Comparison of ENCODE assay signal across 8 cellular contexts in genomic region chr10:90862908-90863514, GRCh38. TPM values are rescaled to one million over a fixed set of nuclear protein-coding genes. Genes with fewer than 3 reads are reported as not detected.
DNase-seq lines count a peak whose midpoint lies in the region; ATAC-seq and TF ChIP-seq lines count a peak whose summit lies in the region.

No MANE protein-coding gene starts in this region.

- no peak overlapping the region for H3K23ac ChIP-seq in mesenchymal stem cell (ENCODE audit: low read length in 2 of 2)

- CTCF ChIA-PET in CD4-positive, alpha-beta memory T cell (lab: Charles Lee; ENCODE audit: partially characterized antibody): interaction anchor here (1.1 to 2.3 kb wide), 7 partner anchors 10 to 1072 kb away, joined by 3 to 10 read pairs (median 3); partner anchors contain the start of gene RPP30
- CTCF ChIA-PET in activated CD4-positive, alpha-beta memory T cell treated with anti-CD3 and anti-CD28 coated beads, Interleukin-2, amount 10 ng/mL, durations not matched to agents 7 days and 5 days (lab: Charles Lee): interaction anchor here (0.8 to 1.5 kb wide), 5 partner anchors 9 to 112 kb away, joined by 3 to 4 read pairs (median 3); no protein-coding TSS in a partner anchor

- no peak overlapping the region for H3K4me2 ChIP-seq in mesenchymal stem cell (ENCODE audit: low read length, poor library complexity, severe bottlenecking)

- H4K8ac ChIP-seq in mesenchymal stem cell (ENCODE audit: low read length): no peak overlapping the region

- H2AFZ ChIP-seq in mesenchymal stem cell (ENCODE audit: low read depth, low read length): no peak overlapping the region

- H3K4me3 ChIP-seq in CD4-positive, alpha-beta memory T cell (ENCODE audit: low read length in 2 of 2): no peak overlapping the region
- no peak overlapping the region for H3K4me3 ChIP-seq in body of pancreas
- H3K4me3 ChIP-seq in mesenchymal stem cell (ENCODE audit: insufficient read depth in 1 of 2, low read depth in 1 of 2, low read length in 2 of 2): no peak overlapping the region

- no peak overlapping the region for H3K14ac ChIP-seq in mesenchymal stem cell (ENCODE audit: low read length in 2 of 2)

- H3K4me1 ChIP-seq in CD4-positive, alpha-beta memory T cell (ENCODE audit: insufficient read depth, low read length): no peaks in the 10 kb centered on the region
- peaks cover 5% of the 10 kb centered on the region for H3K4me1 ChIP-seq in body of pancreas
- no peaks in the 10 kb centered on the region for H3K4me1 ChIP-seq in mesenchymal stem cell (ENCODE audit: control insufficient read depth, insufficient read depth, low read depth, low read length)

- H3K36me3 Mint-ChIP-seq in CD4-positive, alpha-beta memory T cell: peaks cover 0 to 1% of the 10 kb centered on the region in 2 donors
- H3K36me3 Mint-ChIP-seq in activated CD4-positive, alpha-beta memory T cell treated with anti-CD3 and anti-CD28 coated beads, Interleukin-2, amount 10 ng/mL, durations not matched to agents 7 days and 5 days (ENCODE audit: low read depth): no peaks in the 10 kb centered on the region

- H3K27ac ChIP-seq in CD4-positive, alpha-beta memory T cell (ENCODE audit: low read depth, low read length): no peak overlapping the region
- H3K27ac ChIP-seq in body of pancreas: no peak overlapping the region
- no peak overlapping the region for H3K27ac ChIP-seq in mesenchymal stem cell (ENCODE audit: low read length, poor library complexity, severe bottlenecking)

- no peak for ATAC-seq in body of pancreas
- no peak for ATAC-seq in GM18498 (IDR thresholded peaks at IDR 0.05; ENCODE audit: unreplicated experiment)

- no peak overlapping the region for H4K91ac ChIP-seq in mesenchymal stem cell (ENCODE audit: low read length)

- no peak overlapping the region for H3K27ac Mint-ChIP-seq in CD4-positive, alpha-beta memory T cell
- no peak overlapping the region for H3K27ac Mint-ChIP-seq in activated CD4-positive, alpha-beta memory T cell treated with anti-CD3 and anti-CD28 coated beads, Interleukin-2, amount 10 ng/mL, durations not matched to agents 7 days and 5 days

- no peak overlapping the region for H3K18ac ChIP-seq in mesenchymal stem cell (ENCODE audit: low read depth in 1 of 2, low read length in 2 of 2)

- no peak overlapping the region for H2BK15ac ChIP-seq in mesenchymal stem cell (ENCODE audit: low read depth, poor library complexity, severe bottlenecking)

- intact Hi-C loops in CD4-positive, alpha-beta memory T cell (cut with micrococcal nuclease): loop anchor here (1.0 kb wide), 2 partner anchors 112 to 1070 kb away; no protein-coding TSS in a partner anchor
- intact Hi-C loops in body of pancreas (cut with DNase I): no loop called here
- intact Hi-C loops in cardiac septum (cut with DNase I): loop anchor here (5.0 to 10.0 kb wide), 2 partner anchors 111 to 1068 kb away; no protein-coding TSS in a partner anchor

- H2AK5ac ChIP-seq in mesenchymal stem cell (ENCODE audit: low read length, severe bottlenecking): no peak overlapping the region

- H3K9ac ChIP-seq in mesenchymal stem cell (ENCODE audit: low read length): no peak overlapping the region

- H3K79me1 ChIP-seq in mesenchymal stem cell (replicated peaks; ENCODE audit: low read length, poor library complexity, severe bottlenecking): no peaks in the 10 kb centered on the region

- peaks cover 15% of the 10 kb centered on the region for H3K27me3 ChIP-seq in CD4-positive, alpha-beta memory T cell (ENCODE audit: insufficient read depth, low read length)
- no peaks in the 10 kb centered on the region for H3K27me3 ChIP-seq in body of pancreas
- H3K27me3 ChIP-seq in mesenchymal stem cell (ENCODE audit: control insufficient read depth in 1 of 2, insufficient read depth in 1 of 2, low read length in 2 of 2): peaks cover 6 to 18% of the 10 kb centered on the region in 2 experiments

- no peaks in the 10 kb centered on the region for H3K9me3 ChIP-seq in CD4-positive, alpha-beta memory T cell (ENCODE audit: control insufficient read depth in 1 of 2, low read length in 2 of 2)
- H3K9me3 ChIP-seq in body of pancreas (no peaks in the 10 kb centered on the region), mesenchymal stem cell (ENCODE audit: control insufficient read depth, low read length) (no peaks in the 10 kb centered on the region)

- TF ChIP-seq CTCF in body of pancreas (IDR thresholded peaks at IDR 0.05): peak; percentile 26 to 67 (median 57)

- H2BK120ac ChIP-seq in mesenchymal stem cell (ENCODE audit: low read depth, low read length): no peak overlapping the region

- H2BK12ac ChIP-seq in mesenchymal stem cell (ENCODE audit: low read length in 2 of 2): no peak overlapping the region

- no peak overlapping the region for H3K4ac ChIP-seq in mesenchymal stem cell (ENCODE audit: low read depth in 1 of 2, low read length in 2 of 2)

- H3K36me3 ChIP-seq in CD4-positive, alpha-beta memory T cell (ENCODE audit: insufficient read depth, low read length): no peaks in the 10 kb centered on the region
- H3K36me3 ChIP-seq in body of pancreas (replicated peaks in 1 of 2; ENCODE audit: insufficient read depth in 1 of 2, low read depth in 2 of 2): no peaks in the 10 kb centered on the region
- no peaks in the 10 kb centered on the region for H3K36me3 ChIP-seq in mesenchymal stem cell (ENCODE audit: control insufficient read depth in 1 of 2, insufficient read depth in 2 of 2, low read depth in 1 of 2, low read length in 2 of 2)

- H3K4me1 Mint-ChIP-seq in CD4-positive, alpha-beta memory T cell: peaks cover 0 to 6% (median 3%) of the 10 kb centered on the region in 4 donors
- H3K4me1 Mint-ChIP-seq in activated CD4-positive, alpha-beta memory T cell treated with anti-CD3 and anti-CD28 coated beads, Interleukin-2, amount 10 ng/mL, durations not matched to agents 7 days and 5 days: peaks cover 15% of the 10 kb centered on the region

- peak in 3 of 5 donors; percentile 10 to 26 (median 14) for DNase-seq in CD4-positive, alpha-beta memory T cell
- DNase-seq in HT1080 (ENCODE audit: low read depth) (peak; percentile 50), body of pancreas (no peak), mesenchymal stem cell (peak; percentile 50), cardiac septum (ENCODE audit: low spot score) (no peak)
- DNase-seq in activated effector memory CD4-positive, alpha-beta T cell treated with Interleukin-2 at 50 U/mL for 16 hours: no peak
- no peak for DNase-seq in activated CD4-positive, alpha-beta memory T cell treated with anti-CD3 and anti-CD28 coated beads, Interleukin-2, amount 10 ng/mL, durations not matched to agents 7 days and 5 days

- no peak overlapping the region for H2BK5ac ChIP-seq in mesenchymal stem cell (ENCODE audit: low read depth, low read length, poor library complexity, severe bottlenecking)

- H3K9me3 Mint-ChIP-seq in CD4-positive, alpha-beta memory T cell: no peaks in the 10 kb centered on the region
- H3K9me3 Mint-ChIP-seq in activated CD4-positive, alpha-beta memory T cell treated with anti-CD3 and anti-CD28 coated beads, Interleukin-2, amount 10 ng/mL, durations not matched to agents 7 days and 5 days: no peaks in the 10 kb centered on the region

- WGBS in body of pancreas, 2 donors: 8 to 24% methylated on average over 2 of the region's 2 CpGs
- WGBS in mesenchymal stem cell: 71% methylated on average over 2 of the region's 2 CpGs

- TF ChIP-seq POLR2A in body of pancreas (IDR thresholded peaks at IDR 0.05): no peak

- H3K4me3 Mint-ChIP-seq in CD4-positive, alpha-beta memory T cell: no peak overlapping the region
- no peak overlapping the region for H3K4me3 Mint-ChIP-seq in activated CD4-positive, alpha-beta memory T cell treated with anti-CD3 and anti-CD28 coated beads, Interleukin-2, amount 10 ng/mL, durations not matched to agents 7 days and 5 days

- peaks cover 21 to 29% of the 10 kb centered on the region in 2 donors for H3K27me3 Mint-ChIP-seq in CD4-positive, alpha-beta memory T cell
- H3K27me3 Mint-ChIP-seq in activated CD4-positive, alpha-beta memory T cell treated with anti-CD3 and anti-CD28 coated beads, Interleukin-2, amount 10 ng/mL, durations not matched to agents 7 days and 5 days: peaks cover 70% of the 10 kb centered on the region

- POLR2A ChIA-PET in CD4-positive, alpha-beta memory T cell (lab: Charles Lee; ENCODE audit: partially characterized antibody): no interaction called here
- POLR2A ChIA-PET in activated CD4-positive, alpha-beta memory T cell treated with anti-CD3 and anti-CD28 coated beads, Interleukin-2, amount 10 ng/mL, durations not matched to agents 7 days and 5 days (lab: Charles Lee): interaction anchor here (1.1 kb wide), 1 partner anchor 10 kb away, joined by 5 read pairs; no protein-coding TSS in a partner anchor

RNA-seq across cellular contexts. Expression of gene HTR7, which starts 5.2 kb away (rescaled TPM):
- total RNA-seq in CD4-positive, alpha-beta memory T cell: not detected
- not detected for polyA plus RNA-seq in CD4-positive, alpha-beta memory T cell
- total RNA-seq in HT1080 (2014; rRNA removed; shearing (Covaris generic)): 16.8 and 19.4 TPM in 2 replicates
- polyA plus RNA-seq in HT1080 (2015; cell fraction: cytosol; rRNA removed): 16.3 and 20.4 TPM in 2 replicates
- 10.1 and 11.3 TPM in 2 replicates for polyA plus RNA-seq in HT1080 (2015; cell fraction: nucleus; rRNA removed)
- total RNA-seq in body of pancreas: not detected
- 1.3 TPM for polyA plus RNA-seq in mesenchymal stem cell (2013, experiment 1 of 2)
- polyA plus RNA-seq in mesenchymal stem cell (2013, experiment 2 of 2): 1.2 TPM
- under 1 TPM in 1 of 2 experiments, not detected in 1; 0.08 TPM for total RNA-seq in activated CD4-positive, alpha-beta memory T cell treated with anti-CD3 and anti-CD28 coated beads, Interleukin-2, amount 10 ng/mL, durations not matched to agents 7 days and 5 days
- total RNA-seq in cardiac septum: 0.16 TPM

RNA-seq across cellular contexts. Expression of gene RPP30, which starts 8.8 kb away (rescaled TPM):
- total RNA-seq in CD4-positive, alpha-beta memory T cell: 10 to 100 TPM; 32.3 to 33.2 TPM
- 10 to 100 TPM; 37.1 to 54.5 TPM for polyA plus RNA-seq in CD4-positive, alpha-beta memory T cell
- 90.6 and 100 TPM in 2 replicates for total RNA-seq in HT1080 (2014; rRNA removed; shearing (Covaris generic))
- polyA plus RNA-seq in HT1080 (2015; cell fraction: cytosol; rRNA removed): 53.6 and 54.9 TPM in 2 replicates
- 73.7 and 74.7 TPM in 2 replicates for polyA plus RNA-seq in HT1080 (2015; cell fraction: nucleus; rRNA removed)
- total RNA-seq in body of pancreas: 10 to 100 TPM; 13.5 to 22.8 TPM
- 40.3 TPM for polyA plus RNA-seq in mesenchymal stem cell (2013, experiment 1 of 2)
- polyA plus RNA-seq in mesenchymal stem cell (2013, experiment 2 of 2): 41.5 TPM
- 10 to 100 TPM; 45.5 to 53.9 TPM for total RNA-seq in activated CD4-positive, alpha-beta memory T cell treated with anti-CD3 and anti-CD28 coated beads, Interleukin-2, amount 10 ng/mL, durations not matched to agents 7 days and 5 days
- 24.9 TPM for total RNA-seq in cardiac septum

RNA-seq across cellular contexts. Expression of gene ANKRD1, which starts 57.9 kb away (rescaled TPM):
- total RNA-seq in CD4-positive, alpha-beta memory T cell: not detected
- polyA plus RNA-seq in CD4-positive, alpha-beta memory T cell: not detected
- 75.3 and 102 TPM in 2 replicates for total RNA-seq in HT1080 (2014; rRNA removed; shearing (Covaris generic))
- polyA plus RNA-seq in HT1080 (2015; cell fraction: cytosol; rRNA removed): 131 and 135 TPM in 2 replicates
- 142 and 160 TPM in 2 replicates for polyA plus RNA-seq in HT1080 (2015; cell fraction: nucleus; rRNA removed)
- total RNA-seq in body of pancreas (1 to 10 TPM in 1 of 2 donors, under 1 TPM in 1; 0.52 to 4.3 TPM), cardiac septum (8,251 TPM)
- 70.3 TPM for polyA plus RNA-seq in mesenchymal stem cell (2013, experiment 1 of 2)
- 68.3 TPM for polyA plus RNA-seq in mesenchymal stem cell (2013, experiment 2 of 2)
- not detected for total RNA-seq in activated CD4-positive, alpha-beta memory T cell treated with anti-CD3 and anti-CD28 coated beads, Interleukin-2, amount 10 ng/mL, durations not matched to agents 7 days and 5 days

Comparison
In these comparisons a context has a peak if more than half of its experiments do, and no peak if none do; other contexts are left out.
1. DNase-seq: peak in CD4-positive, alpha-beta memory T cell (3 of 5), HT1080 (single experiment) and mesenchymal stem cell (single experiment); none in body of pancreas (0 of 4), activated effector memory CD4-positive, alpha-beta T cell treated with Interleukin-2 at 50 U/mL for 16 hours (single experiment), activated CD4-positive, alpha-beta memory T cell treated with anti-CD3 and anti-CD28 coated beads, Interleukin-2, amount 10 ng/mL, durations not matched to agents 7 days and 5 days (single experiment) and cardiac septum (single experiment).
2. RNA of gene HTR7, which starts 5.2 kb away (total RNA-seq): 16.8 to 19.4 TPM in HT1080; 0.16 TPM in cardiac septum (single experiment), 0.08 TPM in activated CD4-positive, alpha-beta memory T cell treated with anti-CD3 and anti-CD28 coated beads, Interleukin-2, amount 10 ng/mL, durations not matched to agents 7 days and 5 days, not detected in CD4-positive, alpha-beta memory T cell and not detected in body of pancreas; every median in the first group is over 10 times any median in the second.
3. RNA of gene ANKRD1, which starts 57.9 kb away (total RNA-seq): 8,251 TPM in cardiac septum (single experiment); 75.3 to 102 TPM in HT1080, 0.52 to 4.3 TPM in body of pancreas, not detected in CD4-positive, alpha-beta memory T cell and not detected in activated CD4-positive, alpha-beta memory T cell treated with anti-CD3 and anti-CD28 coated beads, Interleukin-2, amount 10 ng/mL, durations not matched to agents 7 days and 5 days; every median in the first group is over 10 times any median in the second.